ENCODE assay signal across 8 cellular contexts in genomic region chr10:102648269-102648888, GRCh38. TPM values are rescaled to one million over a fixed set of nuclear protein-coding genes. Genes with fewer than 3 reads are reported as not detected.
DNase-seq lines count a peak whose midpoint lies in the region; ATAC-seq and TF ChIP-seq lines count a peak whose summit lies in the region.

No MANE protein-coding gene starts in this region.

- TF ChIP-seq CTCF in IMR-90 (conservative IDR thresholded peaks at IDR 0.05; ENCODE audit: low read depth, low read length) = no peak

- H2AK9ac ChIP-seq in IMR-90 (replicated peaks; ENCODE audit: low read depth, low read length, poor library complexity) = peak overlapping the region; percentile 89

- peaks cover 69% of the 10 kb centered on the region for H3K4me1 Mint-ChIP-seq in activated naive CD8-positive, alpha-beta T cell treated with anti-CD3 and anti-CD28 coated beads for 36 hours
- H3K4me1 Mint-ChIP-seq in stimulated activated memory B cell treated with anti-CD40 and anti-IgM and Interleukin-4, amounts not matched to agents 10 μg/mL and 1 μg/mL and 100 μg/mL, for 72 hours = peaks cover 77% of the 10 kb centered on the region

- H4K91ac ChIP-seq in IMR-90 (ENCODE audit: insufficient read depth, low read depth, low read length) = no peak overlapping the region

- intact Hi-C loops in IMR-90 (cut with micrococcal nuclease) = loop anchor here (10.0 kb wide), 1 partner anchor 254 kb away; the partner anchor contains the start of gene NFKB2

- H3K4me2 ChIP-seq in IMR-90 (ENCODE audit: low read depth, low read length) = peak overlapping the region; percentile 81

- ATAC-seq in IMR-90 (ENCODE audit: low read depth) = no peak
- no peak for ATAC-seq in stimulated activated memory B cell treated with anti-CD40 and anti-IgM and Interleukin-4, amounts not matched to agents 10 μg/mL and 1 μg/mL and 100 μg/mL, for 72 hours

- dilution Hi-C loops in IMR-90 (cut with HindIII; ENCODE audit: low sequenced_read_pairs, unreplicated experiment) = no loop called here

- peaks cover 1 to 75% of the 10 kb centered on the region in 2 experiments; a peak in 3 of 4 replicates for H3K79me1 ChIP-seq in IMR-90 (ENCODE audit: low read depth in 1 of 2, low read length in 2 of 2)

- H3K4me3 ChIP-seq in IMR-90 (ENCODE audit: insufficient read depth, low read depth, low read length) = peak overlapping the region; percentile 15; the same call in 1 of the 2 replicates
- H3K4me3 ChIP-seq in iPS-20b (ENCODE audit: low read length) = peak overlapping the region; percentile 49; the same call in 1 of the 2 replicates

- H2BK15ac ChIP-seq in IMR-90 (ENCODE audit: low read depth, low read length) = no peak overlapping the region

- no peaks in the 10 kb centered on the region for H3K9me3 ChIP-seq in IMR-90 (ENCODE audit: control insufficient read depth, insufficient read depth, low read length)
- no peaks in the 10 kb centered on the region for H3K9me3 ChIP-seq in iPS-20b (ENCODE audit: insufficient read depth, low read depth, low read length)

- no TSS peak for BruUV-seq in IMR-90 (replicated peaks; lab: Mats Ljungman, UMichigan)

- no peak for TF ChIP-seq RAD21 in IMR-90 (IDR thresholded peaks at IDR 0.05; ENCODE audit: low read length)

- H3K27me3 Mint-ChIP-seq in activated naive CD8-positive, alpha-beta T cell treated with anti-CD3 and anti-CD28 coated beads for 36 hours = no peaks in the 10 kb centered on the region
- no peaks in the 10 kb centered on the region for H3K27me3 Mint-ChIP-seq in stimulated activated memory B cell treated with anti-CD40 and anti-IgM and Interleukin-4, amounts not matched to agents 10 μg/mL and 1 μg/mL and 100 μg/mL, for 72 hours

- no peak overlapping the region for H3K18ac ChIP-seq in IMR-90 (ENCODE audit: low read depth, low read length)

- in situ Hi-C loops in IMR-90 (cut with MboI; ENCODE audit: low sequenced_read_pairs) = no loop called here

- no peaks in the 10 kb centered on the region for H3K27me3 ChIP-seq in IMR-90 (ENCODE audit: control insufficient read depth, insufficient read depth, low read length)
- H3K27me3 ChIP-seq in iPS-20b (ENCODE audit: insufficient read depth, low read length) = no peaks in the 10 kb centered on the region; the same call in 1 of the 2 replicates

- H3K36me3 Mint-ChIP-seq in activated naive CD8-positive, alpha-beta T cell treated with anti-CD3 and anti-CD28 coated beads for 36 hours = peaks cover 31% of the 10 kb centered on the region
- peaks cover 33% of the 10 kb centered on the region for H3K36me3 Mint-ChIP-seq in stimulated activated memory B cell treated with anti-CD40 and anti-IgM and Interleukin-4, amounts not matched to agents 10 μg/mL and 1 μg/mL and 100 μg/mL, for 72 hours

- peaks cover 40% of the 10 kb centered on the region for H3K4me1 ChIP-seq in IMR-90 (ENCODE audit: control insufficient read depth, insufficient read depth, low read length)
- peaks cover 36% of the 10 kb centered on the region for H3K4me1 ChIP-seq in iPS-20b (ENCODE audit: insufficient read depth, low read length)

- peak overlapping the region; percentile 92 for H3K4me3 Mint-ChIP-seq in activated naive CD8-positive, alpha-beta T cell treated with anti-CD3 and anti-CD28 coated beads for 36 hours
- H3K4me3 Mint-ChIP-seq in stimulated activated memory B cell treated with anti-CD40 and anti-IgM and Interleukin-4, amounts not matched to agents 10 μg/mL and 1 μg/mL and 100 μg/mL, for 72 hours = peak overlapping the region; percentile 99

- no peak overlapping the region for H4K8ac ChIP-seq in IMR-90 (ENCODE audit: low read depth in 2 of 2, low read length in 2 of 2)

- peaks cover 43% of the 10 kb centered on the region for H3K9me1 ChIP-seq in IMR-90 (ENCODE audit: insufficient read depth, low read length)

- H2BK20ac ChIP-seq in IMR-90 (ENCODE audit: low read depth, low read length) = no peak overlapping the region

- H3K27ac ChIP-seq in IMR-90 (ENCODE audit: insufficient read depth, low read length) (peak overlapping the region; percentile 3; the same call in 1 of the 2 replicates), iPS-20b (ENCODE audit: low read length) (no peak overlapping the region)

- H2AFZ ChIP-seq in IMR-90 (replicated peaks; ENCODE audit: low read length, poor library complexity) = no peak overlapping the region

- no peaks in the 10 kb centered on the region for H3K9me3 Mint-ChIP-seq in activated naive CD8-positive, alpha-beta T cell treated with anti-CD3 and anti-CD28 coated beads for 36 hours
- no peaks in the 10 kb centered on the region for H3K9me3 Mint-ChIP-seq in stimulated activated memory B cell treated with anti-CD40 and anti-IgM and Interleukin-4, amounts not matched to agents 10 μg/mL and 1 μg/mL and 100 μg/mL, for 72 hours

- no peak for TF ChIP-seq POLR2A in IMR-90 (IDR thresholded peaks at IDR 0.05; ENCODE audit: low read depth, low read length)

- peak overlapping the region; percentile 3; the same call in 1 of the 2 replicates for H2BK120ac ChIP-seq in IMR-90 (ENCODE audit: low read depth, low read length)

- peaks cover 90% of the 10 kb centered on the region for H4K20me1 ChIP-seq in IMR-90 (ENCODE audit: insufficient read depth, low read length)

- H4K5ac ChIP-seq in IMR-90 (ENCODE audit: low read depth, low read length) = no peak overlapping the region

- peak overlapping the region; percentile 83; the same call in 1 of the 2 replicates for H3K23ac ChIP-seq in IMR-90 (ENCODE audit: low read depth, low read length)

- no peak for DNase-seq in IMR-90
- DNase-seq in activated naive CD8-positive, alpha-beta T cell treated with anti-CD3 and anti-CD28 coated beads for 36 hours = no peak
- DNase-seq in GM19240 (ENCODE audit: insufficient read length, low spot score) = no peak
- DNase-seq in COLO829 (ENCODE audit: low spot score) = no peak
- no peak for DNase-seq in stimulated activated CD4-positive, alpha-beta T cell treated with anti-CD3 and anti-CD28 coated beads, Interleukin-4, amount 100 ng/mL, for 4 hours
- DNase-seq in SKM-1 treated with dmso at 0.1 percent for 144 hours (lab: John Stamatoyannopoulos, UW; ENCODE audit: unreplicated experiment) = no peak

- peak overlapping the region; percentile 65; the same call in 1 of the 2 replicates for H3K4ac ChIP-seq in IMR-90 (ENCODE audit: low read depth, low read length)

- peak overlapping the region; percentile 96 for H3K27ac Mint-ChIP-seq in activated naive CD8-positive, alpha-beta T cell treated with anti-CD3 and anti-CD28 coated beads for 36 hours
- H3K27ac Mint-ChIP-seq in stimulated activated memory B cell treated with anti-CD40 and anti-IgM and Interleukin-4, amounts not matched to agents 10 μg/mL and 1 μg/mL and 100 μg/mL, for 72 hours = peak overlapping the region; percentile 96

- H3K9ac ChIP-seq in IMR-90 (ENCODE audit: low read depth, low read length) (peak overlapping the region; percentile 40), iPS-20b (ENCODE audit: low read depth, low read length) (peak overlapping the region; percentile 65; the same call in 1 of the 2 replicates)

- peak overlapping the region; percentile 61 for H3K14ac ChIP-seq in IMR-90 (replicated peaks; ENCODE audit: low read depth, low read length)

- CTCF ChIA-PET in IMR-90 (lab: Yijun Ruan, JAX) = no interaction called here

- H3K36me3 ChIP-seq in IMR-90 (ENCODE audit: control insufficient read depth, insufficient read depth, low read length) (peaks cover 32% of the 10 kb centered on the region), iPS-20b (ENCODE audit: insufficient read depth, low read depth, low read length) (no peaks in the 10 kb centered on the region)

- WGBS in IMR-90 (ENCODE audit: extremely low coverage in 2 of 2, insufficient read length in 1 of 2), 2 experiments = 75% methylated on average over 4 of the region's 12 CpGs; no CpG with 5 or more reads in 1 of the 2 experiments

- peak overlapping the region; percentile 44; the same call in 1 of the 2 replicates for H2AK5ac ChIP-seq in IMR-90 (ENCODE audit: low read depth, low read length)

- no peak overlapping the region for H3K56ac ChIP-seq in IMR-90 (ENCODE audit: extremely low read depth, insufficient read depth, low read length)

- no peak overlapping the region for H2BK5ac ChIP-seq in IMR-90 (ENCODE audit: low read depth, low read length, poor library complexity, severe bottlenecking)

- POLR2A ChIA-PET in IMR-90 (lab: Charles Lee; ENCODE audit: unreplicated experiment) = no interaction called here

TF ChIP-seq in IMR-90, 13 proteins besides CTCF, POLR2A, EP300 and RAD21 (continues in another document):
- TF ChIP-seq MAZ (IDR thresholded peaks at IDR 0.05; ENCODE audit: borderline replicate concordance, low read depth, low read length) = no peak
- TF ChIP-seq MAFK (IDR thresholded peaks at IDR 0.05; ENCODE audit: low read depth, low read length) = no peak
- no peak for TF ChIP-seq MXI1 (IDR thresholded peaks at IDR 0.05; ENCODE audit: borderline replicate concordance, low read depth, low read length)
- TF ChIP-seq CHD1 (IDR thresholded peaks at IDR 0.05; ENCODE audit: low read depth, low read length) = no peak
- no peak for TF ChIP-seq BHLHE40 (IDR thresholded peaks at IDR 0.05; ENCODE audit: low read depth, low read length)
- no peak for TF ChIP-seq CEBPB (IDR thresholded peaks at IDR 0.05; ENCODE audit: low read depth, low read length)
- no peak for TF ChIP-seq USF2 (IDR thresholded peaks at IDR 0.05; ENCODE audit: low read depth, low read length)
- no peak for TF ChIP-seq SMC3 (IDR thresholded peaks at IDR 0.05; ENCODE audit: low read depth, low read length)
- TF ChIP-seq ELK1 (IDR thresholded peaks at IDR 0.05; ENCODE audit: borderline replicate concordance, low read depth, low read length) = no peak

RNA-seq across cellular contexts. Expression of gene TRIM8, which starts 4.1 kb away (rescaled TPM):
- 25.5 and 30.0 TPM in 2 replicates for total RNA-seq in IMR-90 (2012; rRNA removed)
- polyA plus RNA-seq in IMR-90 (2012; rRNA removed) = 124 and 126 TPM in 2 replicates
- 102 and 174 TPM in 2 replicates for polyA plus RNA-seq in IMR-90 (2012; cell fraction: cytosol; rRNA removed)
- polyA plus RNA-seq in IMR-90 (2012; cell fraction: nucleus; rRNA removed; ENCODE audit: low replicate concordance) = 82.9 and 135 TPM in 2 replicates
- total RNA-seq in activated naive CD8-positive, alpha-beta T cell treated with anti-CD3 and anti-CD28 coated beads for 36 hours = 10 to 100 TPM; 40.4 to 41.8 TPM
